ENCODE assay signal across 16 cellular contexts in the genomic region with DNA sequence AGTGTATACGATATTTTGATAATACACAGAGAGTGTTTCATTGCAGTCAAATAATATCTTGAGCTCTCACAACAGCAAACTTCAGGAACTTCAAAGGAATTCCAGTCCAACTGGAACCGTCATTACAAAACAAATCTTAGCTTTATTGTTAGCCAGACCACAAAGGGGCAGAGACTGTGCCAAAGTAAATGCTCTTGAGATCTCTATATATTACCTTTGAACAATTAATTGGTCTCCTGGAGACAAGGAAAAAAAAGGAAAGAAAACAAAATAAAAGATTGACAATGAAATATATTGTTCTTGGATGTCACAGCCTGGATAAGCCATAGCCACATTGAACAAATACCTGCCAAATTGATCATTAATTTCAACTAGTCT.
DNase-seq lines count a peak whose midpoint lies in the region; ATAC-seq, FAIRE-seq and TF ChIP-seq lines count a peak whose summit lies in the region.
"Had no signal": no experiment of that assay in that cellular context is flagged by ENCODE, and none has a peak within 500 bp of the region (broad histone marks: within the 10 kb centered on the region; RNA-seq: fewer than 3 reads in every experiment).

No MANE protein-coding gene starts in this region.

- no peaks in the 10 kb centered on the region for H3K36me3 ChIP-seq in heart right ventricle
- H3K36me3 ChIP-seq: HAP-1, neural progenitor cell, right atrium auricular region had no signal

- WGBS in heart right ventricle, 2 donors: 43 to 54% methylated on average over 2 of the region's 2 CpGs

- H3K36me3 Mint-ChIP-seq in type B pancreatic cell: no peaks in the 10 kb centered on the region
- H3K36me3 Mint-ChIP-seq: neural progenitor cell had no signal

- TF ChIP-seq CTCF in heart right ventricle (IDR thresholded peaks at IDR 0.05) (no peak), fibroblast of the aortic adventitia (IDR thresholded peaks at IDR 0.05; ENCODE audit: insufficient read depth, low read length) (no peak), type B pancreatic cell (conservative IDR thresholded peaks at IDR 0.05) (no peak)

- DNase-seq in heart right ventricle: no peak
- DNase-seq in left ventricle myocardium superior: no peak
- DNase-seq in NCI-H748 (lab: John Stamatoyannopoulos, UW; ENCODE audit: unreplicated experiment): peak; percentile 66
- peak; percentile 55 for DNase-seq in fibroblast of the aortic adventitia (ENCODE audit: low read depth)
- no peak for DNase-seq in type B pancreatic cell (ENCODE audit: extremely low spot score, unreplicated experiment)
- DNase-seq in NCI-H1694 treated with DMSO at 0.1 percent for 48 hours (lab: John Stamatoyannopoulos, UW): no peak
- DNase-seq in HTR-8/SVneo (ENCODE audit: insufficient read length, low spot score): no peak
- DNase-seq: activated gamma-delta T cell treated with Interleukin-2 at 50 U/mL for 16 hours, erythroblast, glutamatergic neuron had no signal

- no peaks in the 10 kb centered on the region for H3K27me3 Mint-ChIP-seq in type B pancreatic cell

- H3K4me1 Mint-ChIP-seq in type B pancreatic cell (ENCODE audit: unreplicated experiment): peaks cover 26% of the 10 kb centered on the region

- intact Hi-C loops in heart right ventricle (cut with DNase I): loop anchor here in 3 of 10 donors (5.0 to 10.0 kb wide), 2 partner anchors 52 to 75 kb away; partner anchors contain the start of gene FOXC1 (in 2 of the 3)
- intact Hi-C loops in left ventricle myocardium superior (cut with micrococcal nuclease): no loop called here

- H3K4me3 ChIP-seq in heart right ventricle (no peak overlapping the region), fibroblast of the aortic adventitia (ENCODE audit: low read depth, low read length) (no peak overlapping the region)
- H3K4me3 ChIP-seq: HAP-1, neural progenitor cell, right atrium auricular region had no signal

- H3K27me3 ChIP-seq in heart right ventricle: no peaks in the 10 kb centered on the region
- H3K27me3 ChIP-seq: neural progenitor cell, right atrium auricular region had no signal

- H3K27ac Mint-ChIP-seq in type B pancreatic cell: peak overlapping the region; percentile 58

- H3K9me3 Mint-ChIP-seq in type B pancreatic cell: no peaks in the 10 kb centered on the region

- peaks cover 5 to 28% (median 20%) of the 10 kb centered on the region in 9 donors for H3K4me1 ChIP-seq in heart right ventricle
- H3K4me1 ChIP-seq: HAP-1, neural progenitor cell had no signal

- no peak for FAIRE-seq in HTR-8/SVneo (lab: Jason Lieb, UNC)
- FAIRE-seq: G401.6, GM12892 had no signal

- H3K27ac ChIP-seq in heart right ventricle: peak overlapping the region in 6 of 10 donors; percentile 42 to 77 (median 56)
- H3K27ac ChIP-seq: neural progenitor cell had no signal

- no peak overlapping the region for H3K4me3 Mint-ChIP-seq in type B pancreatic cell
- H3K4me3 Mint-ChIP-seq: neural progenitor cell had no signal

- ATAC-seq in heart right ventricle (peak in 1 of 8 donors; percentile 4), left ventricle myocardium superior (no peak), GM18511 (IDR thresholded peaks at IDR 0.05; ENCODE audit: unreplicated experiment) (no peak)

- no peaks in the 10 kb centered on the region for H3K9me3 ChIP-seq in heart right ventricle
- H3K9me3 ChIP-seq: HAP-1, right atrium auricular region had no signal

Comparison
In these comparisons a context has a peak if more than half of its experiments do, and no peak if none do; other contexts are left out.
1. DNase-seq: peak in NCI-H748 (single experiment) and fibroblast of the aortic adventitia (single experiment); none in heart right ventricle (0 of 2), left ventricle myocardium superior (single experiment), type B pancreatic cell (single experiment), NCI-H1694 treated with DMSO at 0.1 percent for 48 hours (single experiment) and HTR-8/SVneo (single experiment).